Comparison of ENCODE assay signal across 8 cellular contexts in the genomic region with DNA sequence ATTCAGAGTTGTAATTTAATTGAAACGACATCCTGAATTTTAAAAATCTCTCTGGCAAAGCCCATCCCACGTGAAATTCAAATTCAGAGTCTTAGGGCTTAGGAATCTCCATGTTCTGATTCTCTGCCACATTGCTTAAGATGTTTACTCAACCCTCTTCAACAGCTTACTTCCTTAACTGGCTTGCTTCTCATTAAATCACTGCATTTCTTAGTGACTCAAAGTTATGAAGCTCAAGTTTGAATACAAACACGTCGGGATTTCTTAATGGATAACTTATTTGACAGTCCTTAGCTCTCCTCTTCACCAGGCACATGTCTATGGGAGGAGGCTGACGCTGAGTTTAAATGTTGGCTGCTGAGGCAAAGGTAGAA.
DNase-seq lines count a peak whose midpoint lies in the region; ATAC-seq and TF ChIP-seq lines count a peak whose summit lies in the region.

No MANE protein-coding gene starts in this region.

- H3K9me3 ChIP-seq in fibroblast of lung (ENCODE audit: control insufficient read depth, insufficient read depth, low read depth, low read length): no peaks in the 10 kb centered on the region

- TF ChIP-seq CTCF in fibroblast of lung (conservative IDR thresholded peaks at IDR 0.05 in 1 of 2, IDR thresholded peaks at IDR 0.05 in 1 of 2; ENCODE audit: low read depth in 1 of 2, low read length in 2 of 2): no peak

- H3K27ac Mint-ChIP-seq in T-helper 1 cell treated with Interleukin-12 subunit alpha and Interleukin-12 subunit beta and Interleukin-4 antibody, amounts not matched to agents 30 μg/mL and 1 μg/mL, for 36 hours: no peak overlapping the region

- no peak overlapping the region for H2AFZ ChIP-seq in fibroblast of lung (ENCODE audit: low read length)

- ATAC-seq in GM18870 (IDR thresholded peaks at IDR 0.05; ENCODE audit: unreplicated experiment): no peak
- no peak for ATAC-seq in GM18511 (IDR thresholded peaks at IDR 0.05; ENCODE audit: unreplicated experiment)
- no peak for ATAC-seq in HG03571 (IDR thresholded peaks at IDR 0.05; ENCODE audit: unreplicated experiment)

- H3K36me3 ChIP-seq in fibroblast of lung (ENCODE audit: control insufficient read depth, insufficient read depth, low read length): no peaks in the 10 kb centered on the region

- peak overlapping the region in 1 of 4 experiments; percentile 29 for H3K4me3 ChIP-seq in fibroblast of lung (replicated peaks in 1 of 4; ENCODE audit: control extremely low read depth in 1 of 4, insufficient read depth in 1 of 4, low read depth in 3 of 4, low read length in 4 of 4)

- H3K4me3 Mint-ChIP-seq in T-helper 1 cell treated with Interleukin-12 subunit alpha and Interleukin-12 subunit beta and Interleukin-4 antibody, amounts not matched to agents 30 μg/mL and 1 μg/mL, for 36 hours: peak overlapping the region; percentile 29

- peaks cover 47% of the 10 kb centered on the region for H3K4me1 Mint-ChIP-seq in T-helper 1 cell treated with Interleukin-12 subunit alpha and Interleukin-12 subunit beta and Interleukin-4 antibody, amounts not matched to agents 30 μg/mL and 1 μg/mL, for 36 hours (ENCODE audit: low read depth)

- peak overlapping the region; percentile 49 for H3K4me2 ChIP-seq in fibroblast of lung (ENCODE audit: extremely low read depth, insufficient read depth, low read length)

- no peaks in the 10 kb centered on the region for H3K36me3 Mint-ChIP-seq in T-helper 1 cell treated with Interleukin-12 subunit alpha and Interleukin-12 subunit beta and Interleukin-4 antibody, amounts not matched to agents 30 μg/mL and 1 μg/mL, for 36 hours (ENCODE audit: low read depth)

- H3K4me1 ChIP-seq in fibroblast of lung (ENCODE audit: control insufficient read depth, extremely low read depth, insufficient read depth, low read length): peaks cover 21% of the 10 kb centered on the region

- H3K27me3 Mint-ChIP-seq in T-helper 1 cell treated with Interleukin-12 subunit alpha and Interleukin-12 subunit beta and Interleukin-4 antibody, amounts not matched to agents 30 μg/mL and 1 μg/mL, for 36 hours (ENCODE audit: low read depth): peaks cover 35% of the 10 kb centered on the region

- no peaks in the 10 kb centered on the region for H3K9me3 Mint-ChIP-seq in T-helper 1 cell treated with Interleukin-12 subunit alpha and Interleukin-12 subunit beta and Interleukin-4 antibody, amounts not matched to agents 30 μg/mL and 1 μg/mL, for 36 hours

- no peaks in the 10 kb centered on the region for H3K79me2 ChIP-seq in fibroblast of lung (ENCODE audit: control insufficient read depth, insufficient read depth, low read length)

- H3K27me3 ChIP-seq in fibroblast of lung (ENCODE audit: control insufficient read depth, insufficient read depth, low read length): no peaks in the 10 kb centered on the region

- DNase-seq in ELR (ENCODE audit: low read depth) (peak; percentile 21), fibroblast of lung (ENCODE audit: low read depth in 2 of 2) (peak; percentile 74 to 84), renal cortical epithelial cell (ENCODE audit: low read depth) (peak; percentile 100), NCI-H1048 (lab: John Stamatoyannopoulos, UW) (no peak)

- H4K20me1 ChIP-seq in fibroblast of lung (ENCODE audit: control insufficient read depth, extremely low read depth, insufficient read depth, low read length): no peaks in the 10 kb centered on the region

- H3K9ac ChIP-seq in fibroblast of lung (ENCODE audit: insufficient read depth, low read length): no peak overlapping the region

- peak overlapping the region; percentile 70 for H3K27ac ChIP-seq in fibroblast of lung (ENCODE audit: insufficient read depth, low read length)
